In genomic region chr10:110414563-110415309, GRCh38 we compare ENCODE assay signal across 8 cellular contexts.
DNase-seq lines count a peak whose midpoint lies in the region; ATAC-seq and TF ChIP-seq lines count a peak whose summit lies in the region.

No MANE protein-coding gene starts in this region.

- no peak overlapping the region for H3K4me3 ChIP-seq in AG10803 (ENCODE audit: low read length)
- H3K4me3 ChIP-seq in BE2C (ENCODE audit: low read depth, low read length) = no peak overlapping the region

- peak overlapping the region; percentile 2 for H3K27ac Mint-ChIP-seq in MCF 10A (ENCODE audit: low read depth, unreplicated experiment)

- H3K36me3 Mint-ChIP-seq in MCF 10A (ENCODE audit: insufficient read depth, unreplicated experiment) = no peaks in the 10 kb centered on the region

- no peak for TF ChIP-seq CTCF in AG10803 (conservative IDR thresholded peaks at IDR 0.05; ENCODE audit: low read length)
- TF ChIP-seq CTCF in MCF 10A (IDR thresholded peaks at IDR 0.05; ENCODE audit: unreplicated experiment) = no peak
- no peak for TF ChIP-seq CTCF in BE2C (IDR thresholded peaks at IDR 0.05; ENCODE audit: low read depth, low read length)

- no TSS peak for BruUV-seq in MCF 10A (replicated peaks; lab: Mats Ljungman, UMichigan)

- POLR2A ChIA-PET in MCF 10A (lab: Yijun Ruan, JAX) = interaction anchor here (0.6 to 3.7 kb wide), 14 partner anchors 10 to 109 kb away, joined by 3 to 16 read pairs (median 4); partner anchors contain the start of genes DUSP5 and SMNDC1

- CTCF ChIA-PET in MCF 10A (lab: Yijun Ruan, JAX) = interaction anchor here (0.8 to 0.9 kb wide), 2 partner anchors 18 to 68 kb away, joined by 3 read pairs; no protein-coding TSS in a partner anchor

- ATAC-seq in GM19351 (IDR thresholded peaks at IDR 0.05; ENCODE audit: unreplicated experiment) = peak; percentile 73
- ATAC-seq in HG03439 (IDR thresholded peaks at IDR 0.05; ENCODE audit: unreplicated experiment) = peak; percentile 74

- no peaks in the 10 kb centered on the region for H3K9me3 ChIP-seq in BE2C

- peaks cover 8% of the 10 kb centered on the region; the same call in 1 of the 2 replicates for H3K4me1 ChIP-seq in BE2C

- H3K4me3 Mint-ChIP-seq in MCF 10A (ENCODE audit: unreplicated experiment) = no peak overlapping the region

- peaks cover 58% of the 10 kb centered on the region for H3K4me1 Mint-ChIP-seq in MCF 10A (ENCODE audit: insufficient read depth, unreplicated experiment)

- peak; percentile 45 for DNase-seq in AG10803 (ENCODE audit: low read depth)
- DNase-seq in T-helper 9 cell = peak; percentile 77
- DNase-seq in MCF 10A (ENCODE audit: unreplicated experiment) = peak; percentile 89
- DNase-seq in putamen (ENCODE audit: low spot score) = peak; percentile 67
- DNase-seq in BE2C = no peak
- DNase-seq in NCI-H187 treated with DMSO at 0.1 percent for 48 hours (lab: John Stamatoyannopoulos, UW) = no peak

- no peaks in the 10 kb centered on the region for H3K27me3 ChIP-seq in BE2C

- H3K36me3 ChIP-seq in BE2C = no peaks in the 10 kb centered on the region

- intact Hi-C loops in MCF 10A (cut with micrococcal nuclease) = loop anchor here (5.0 kb wide), 1 partner anchor 102 kb away; no protein-coding TSS in a partner anchor

- no peaks in the 10 kb centered on the region for H3K27me3 Mint-ChIP-seq in MCF 10A (ENCODE audit: insufficient read depth, unreplicated experiment)

- no peaks in the 10 kb centered on the region for H3K9me3 Mint-ChIP-seq in MCF 10A (ENCODE audit: unreplicated experiment)

Comparison
In these comparisons a context has a peak if more than half of its experiments do, and no peak if none do; other contexts are left out.
1. DNase-seq: peak in AG10803 (single experiment), T-helper 9 cell (single experiment), MCF 10A (single experiment) and putamen (single experiment); none in BE2C (single experiment) and NCI-H187 treated with DMSO at 0.1 percent for 48 hours (single experiment).